8 cellular contexts compared by ENCODE assay signal in genomic region chr1:50023292-50024159, GRCh38. TPM values are rescaled to one million over a fixed set of nuclear protein-coding genes. Genes with fewer than 3 reads are reported as not detected.
DNase-seq lines count a peak whose midpoint lies in the region; ATAC-seq lines count a peak whose summit lies in the region.

Gene AGBL4, minus strand, starts transcription at chr1:50023954.

- H3K27me3 Mint-ChIP-seq in central memory CD8-positive, alpha-beta T cell = peaks cover 15% of the 10 kb centered on the region

- no peak within 1 kb of the TSS for H3K4me3 Mint-ChIP-seq in central memory CD8-positive, alpha-beta T cell

- H3K36me3 Mint-ChIP-seq in central memory CD8-positive, alpha-beta T cell (ENCODE audit: insufficient read depth) = peaks cover 2% of the 10 kb centered on the region

- no peak for ATAC-seq in central memory CD8-positive, alpha-beta T cell (replicated peaks; ENCODE audit: extremely low read depth, poor library complexity, severe bottlenecking)
- ATAC-seq in stimulated activated naive CD8-positive, alpha-beta T cell treated with anti-CD3 and anti-CD28 coated beads, Interleukin-15, Interleukin-2, amounts not matched to agents 100 U/mL and 50 U/mL, for 24 hours = peak; percentile 46

- no peaks in the 10 kb centered on the region for H3K4me1 Mint-ChIP-seq in central memory CD8-positive, alpha-beta T cell

- H3K27ac Mint-ChIP-seq in central memory CD8-positive, alpha-beta T cell (ENCODE audit: low read depth) = peak within 1 kb of the TSS; percentile 18

- no peaks in the 10 kb centered on the region for H3K9me3 Mint-ChIP-seq in central memory CD8-positive, alpha-beta T cell

- peak; percentile 16 to 71 for DNase-seq in NCI-H446 (lab: John Stamatoyannopoulos, UW)
- no peak for DNase-seq in NCI-H446 treated with DMSO at 0.1 percent for 48 hours (lab: John Stamatoyannopoulos, UW)
- DNase-seq in NCI-H460 (ENCODE audit: extremely low read depth, low read depth) = peak; percentile 7
- no peak for DNase-seq in central memory CD8-positive, alpha-beta T cell (ENCODE audit: low spot score in 2 of 2)
- DNase-seq in kidney tubule cell (ENCODE audit: low spot score) = peak; percentile 69
- DNase-seq in stimulated activated naive CD8-positive, alpha-beta T cell treated with anti-CD3 and anti-CD28 coated beads, Interleukin-15, Interleukin-2, amounts not matched to agents 100 U/mL and 50 U/mL, for 24 hours = no peak
- DNase-seq in stimulated activated CD4-positive, alpha-beta T cell treated with anti-CD3 and anti-CD28 coated beads, Interleukin-1b, Interleukin-23, amount 100 ng/mL, for 48 hours = no peak
- no peak for DNase-seq in effector CD4-positive, alpha-beta T cell

RNA-seq across cellular contexts. Expression of gene AGBL4, which starts in this region (rescaled TPM):
- total RNA-seq in NCI-H460 (2014; rRNA removed; shearing (Covaris generic)) = not detected in 2 replicates
- not detected in 2 replicates for polyA plus RNA-seq in NCI-H460 (2014; cell fraction: nucleus; rRNA removed)

Comparison
In these comparisons a context has a peak if more than half of its experiments do, and no peak if none do; other contexts are left out.
1. DNase-seq: peak in NCI-H446 (2 of 2) and kidney tubule cell (single experiment); none in NCI-H446 treated with DMSO at 0.1 percent for 48 hours (single experiment), central memory CD8-positive, alpha-beta T cell (0 of 2), stimulated activated naive CD8-positive, alpha-beta T cell treated with anti-CD3 and anti-CD28 coated beads, Interleukin-15, Interleukin-2, amounts not matched to agents 100 U/mL and 50 U/mL, for 24 hours (single experiment), stimulated activated CD4-positive, alpha-beta T cell treated with anti-CD3 and anti-CD28 coated beads, Interleukin-1b, Interleukin-23, amount 100 ng/mL, for 48 hours (single experiment) and effector CD4-positive, alpha-beta T cell (single experiment).
2. Peak in DNase-seq in NCI-H460; RNA of the gene not detected or under 1 TPM.